18 cellular contexts compared by ENCODE assay signal in genomic region chr13:52412128-52412527, GRCh38. TPM values are rescaled to one million over a fixed set of nuclear protein-coding genes. Genes with fewer than 3 reads are reported as not detected.
DNase-seq lines count a peak whose midpoint lies in the region; ATAC-seq and TF ChIP-seq lines count a peak whose summit lies in the region.
"Had no signal": no experiment of that assay in that cellular context is flagged by ENCODE, and none has a peak within 500 bp of the region (broad histone marks: within the 10 kb centered on the region; RNA-seq: fewer than 3 reads in every experiment).

No MANE protein-coding gene starts in this region.

- H3K9me3 Mint-ChIP-seq in activated B cell treated with CpG ODN at 0.5 μM for 24 hours: no peaks in the 10 kb centered on the region
- H3K9me3 Mint-ChIP-seq: activated naive CD8-positive, alpha-beta T cell treated with anti-CD3 and anti-CD28 coated beads, Interleukin-2, amount 50 U/mL, for 24 hours; naive thymus-derived CD8-positive, alpha-beta T cell had no signal

- intact Hi-C loops in activated B cell treated with CpG ODN at 0.5 μM for 24 hours (cut with micrococcal nuclease): no loop called here
- intact Hi-C loops in body of pancreas (cut with DNase I): no loop called here

- no peak for TF ChIP-seq POLR2A in body of pancreas (IDR thresholded peaks at IDR 0.05)

- H3K36me3 Mint-ChIP-seq in activated B cell treated with CpG ODN at 0.5 μM for 24 hours (ENCODE audit: low read depth): peaks cover 50% of the 10 kb centered on the region

- H3K27ac Mint-ChIP-seq in activated B cell treated with CpG ODN at 0.5 μM for 24 hours: peak overlapping the region; percentile 24
- H3K27ac Mint-ChIP-seq: activated CD4-positive, alpha-beta T cell treated with anti-CD3 and anti-CD28 coated beads for 36 hours; activated naive CD8-positive, alpha-beta T cell treated with anti-CD3 and anti-CD28 coated beads, Interleukin-2, amount 50 U/mL, for 24 hours had no signal

- peaks cover 37% of the 10 kb centered on the region for H3K4me1 ChIP-seq in GM23248 (ENCODE audit: insufficient read depth)
- H3K4me1 ChIP-seq in hepatocyte (ENCODE audit: insufficient read depth): no peaks in the 10 kb centered on the region
- H3K4me1 ChIP-seq in smooth muscle cell (ENCODE audit: low read depth): no peaks in the 10 kb centered on the region
- no peaks in the 10 kb centered on the region for H3K4me1 ChIP-seq in body of pancreas

- TF ChIP-seq CTCF in activated B cell treated with CpG ODN at 0.5 μM for 24 hours (IDR thresholded peaks at IDR 0.05): no peak
- TF ChIP-seq CTCF in hepatocyte (IDR thresholded peaks at IDR 0.05; ENCODE audit: poor library complexity): no peak
- TF ChIP-seq CTCF in smooth muscle cell (IDR thresholded peaks at IDR 0.05; ENCODE audit: borderline replicate concordance, insufficient read depth, poor library complexity, severe bottlenecking): no peak
- no peak for TF ChIP-seq CTCF in body of pancreas (IDR thresholded peaks at IDR 0.05)

- WGBS in GM23248 (ENCODE audit: low coverage in 1 of 2, low lambda C conversion rate in 2 of 2, missing lambda C conversion rate in 2 of 2), 2 experiments: 88 to 100% methylated on average over 1 of the region's 1 CpG
- WGBS in hepatocyte (ENCODE audit: low lambda C conversion rate, missing lambda C conversion rate): 92% methylated on average over 1 of the region's 1 CpG
- 95% methylated on average over 1 of the region's 1 CpG for WGBS in smooth muscle cell (ENCODE audit: low lambda C conversion rate)
- WGBS in body of pancreas, 2 donors: 90 to 95% methylated on average over 1 of the region's 1 CpG

- H3K9me3 ChIP-seq in GM23248 (ENCODE audit: low read depth) (no peaks in the 10 kb centered on the region), hepatocyte (ENCODE audit: low read depth) (no peaks in the 10 kb centered on the region), smooth muscle cell (replicated peaks; ENCODE audit: low read depth) (no peaks in the 10 kb centered on the region), body of pancreas (peaks cover 0 to 3% (median 0%) of the 10 kb centered on the region in 3 donors)
- H3K9me3 ChIP-seq: SJCRH30, suprapubic skin had no signal

- CTCF ChIA-PET in activated B cell treated with CpG ODN at 0.5 μM for 24 hours (lab: Charles Lee): no interaction called here

- no peak overlapping the region for H3K4me3 Mint-ChIP-seq in activated B cell treated with CpG ODN at 0.5 μM for 24 hours
- H3K4me3 Mint-ChIP-seq: activated CD4-positive, alpha-beta T cell treated with anti-CD3 and anti-CD28 coated beads for 36 hours; activated naive CD8-positive, alpha-beta T cell treated with anti-CD3 and anti-CD28 coated beads, Interleukin-2, amount 50 U/mL, for 24 hours; naive thymus-derived CD8-positive, alpha-beta T cell had no signal

- H3K4me1 Mint-ChIP-seq in activated B cell treated with CpG ODN at 0.5 μM for 24 hours: peaks cover 2% of the 10 kb centered on the region
- H3K4me1 Mint-ChIP-seq: activated CD4-positive, alpha-beta T cell treated with anti-CD3 and anti-CD28 coated beads for 36 hours; activated naive CD8-positive, alpha-beta T cell treated with anti-CD3 and anti-CD28 coated beads, Interleukin-2, amount 50 U/mL, for 24 hours had no signal

- H3F3A ChIP-seq in GM23248 (ENCODE audit: insufficient read depth): peaks cover 58% of the 10 kb centered on the region
- no peaks in the 10 kb centered on the region for H3F3A ChIP-seq in smooth muscle cell (ENCODE audit: low read depth)

- H2AFZ ChIP-seq in GM23248: no peak overlapping the region
- no peak overlapping the region for H2AFZ ChIP-seq in hepatocyte
- no peak overlapping the region for H2AFZ ChIP-seq in smooth muscle cell (ENCODE audit: low read depth)

- H3K27me3 ChIP-seq in GM23248 (replicated peaks; ENCODE audit: insufficient read depth) (no peaks in the 10 kb centered on the region), hepatocyte (no peaks in the 10 kb centered on the region), smooth muscle cell (ENCODE audit: low read depth) (peaks cover 1% of the 10 kb centered on the region), body of pancreas (no peaks in the 10 kb centered on the region)
- H3K27me3 ChIP-seq: SJCRH30, suprapubic skin had no signal

- no peak overlapping the region for H3K9ac ChIP-seq in GM23248
- no peak overlapping the region for H3K9ac ChIP-seq in smooth muscle cell (ENCODE audit: low read depth)

- H3K4me3 ChIP-seq in GM23248: no peak overlapping the region
- H3K4me3 ChIP-seq in hepatocyte: no peak overlapping the region
- no peak overlapping the region for H3K4me3 ChIP-seq in smooth muscle cell
- H3K4me3 ChIP-seq in body of pancreas: no peak overlapping the region
- H3K4me3 ChIP-seq: coronary artery, SJCRH30, suprapubic skin had no signal

- DNase-seq in GM23248: no peak
- no peak for DNase-seq in activated B cell treated with CpG ODN at 0.5 μM for 24 hours
- no peak for DNase-seq in hepatocyte (ENCODE audit: low spot score)
- DNase-seq in smooth muscle cell (lab: John Stamatoyannopoulos, UW; ENCODE audit: unreplicated experiment): no peak
- DNase-seq in body of pancreas: no peak
- DNase-seq in NCI-H226: no peak
- DNase-seq: activated CD4-positive, alpha-beta T cell treated with anti-CD3 and anti-CD28 coated beads for 36 hours; activated naive CD8-positive, alpha-beta T cell treated with anti-CD3 and anti-CD28 coated beads, Interleukin-2, amount 50 U/mL, for 24 hours; left colon; naive thymus-derived CD8-positive, alpha-beta T cell; NCI-H1092; NCI-H510A; posterior cingulate gyrus; SJCRH30; T-helper 1 cell had no signal

- in situ Hi-C loops in GM23248 (cut with MboI): no loop called here

- H4K20me1 ChIP-seq in GM23248 (ENCODE audit: insufficient read depth) (no peaks in the 10 kb centered on the region), hepatocyte (ENCODE audit: insufficient read depth, poor library complexity, severe bottlenecking) (no peaks in the 10 kb centered on the region), smooth muscle cell (ENCODE audit: low read depth) (no peaks in the 10 kb centered on the region)

- H3K36me3 ChIP-seq in GM23248 (ENCODE audit: low read depth) (peaks cover 38% of the 10 kb centered on the region), hepatocyte (replicated peaks; ENCODE audit: insufficient read depth, low read depth) (no peaks in the 10 kb centered on the region), smooth muscle cell (ENCODE audit: low read depth) (peaks cover 4% of the 10 kb centered on the region), body of pancreas (replicated peaks in 1 of 2; ENCODE audit: insufficient read depth in 1 of 2, low read depth in 2 of 2) (peaks cover 0 to 16% of the 10 kb centered on the region in 2 donors)

- H3K27ac ChIP-seq in GM23248: peak overlapping the region; percentile 61
- peak overlapping the region; percentile 65 for H3K27ac ChIP-seq in hepatocyte
- H3K27ac ChIP-seq in smooth muscle cell (ENCODE audit: low read depth): peak overlapping the region; percentile 52
- no peak overlapping the region for H3K27ac ChIP-seq in body of pancreas
- H3K27ac ChIP-seq: coronary artery, SJCRH30, suprapubic skin had no signal

- peak overlapping the region; percentile 20 for H3K4me2 ChIP-seq in GM23248 (ENCODE audit: unreplicated experiment)
- peak overlapping the region; percentile 17 for H3K4me2 ChIP-seq in hepatocyte
- H3K4me2 ChIP-seq in smooth muscle cell: no peak overlapping the region

- H3K79me2 ChIP-seq in GM23248 (ENCODE audit: insufficient read depth) (peaks cover 18% of the 10 kb centered on the region; the same call in 1 of the 2 replicates), hepatocyte (no peaks in the 10 kb centered on the region), smooth muscle cell (ENCODE audit: low read depth) (no peaks in the 10 kb centered on the region)

- H3K9me2 ChIP-seq in GM23248 (ENCODE audit: insufficient read depth) (no peaks in the 10 kb centered on the region), hepatocyte (replicated peaks; ENCODE audit: insufficient read depth) (no peaks in the 10 kb centered on the region)

- ATAC-seq in activated B cell treated with CpG ODN at 0.5 μM for 24 hours (ENCODE audit: low read depth) (no peak), GM18519 (IDR thresholded peaks at IDR 0.05; ENCODE audit: low FRiP score, unreplicated experiment) (no peak), body of pancreas (no peak)
- ATAC-seq: left colon; naive thymus-derived CD8-positive, alpha-beta T cell had no signal

- H3K27me3 Mint-ChIP-seq in activated B cell treated with CpG ODN at 0.5 μM for 24 hours: no peaks in the 10 kb centered on the region
- H3K27me3 Mint-ChIP-seq: activated CD4-positive, alpha-beta T cell treated with anti-CD3 and anti-CD28 coated beads for 36 hours; activated naive CD8-positive, alpha-beta T cell treated with anti-CD3 and anti-CD28 coated beads, Interleukin-2, amount 50 U/mL, for 24 hours; naive thymus-derived CD8-positive, alpha-beta T cell had no signal

- POLR2A ChIA-PET in activated B cell treated with CpG ODN at 0.5 μM for 24 hours (lab: Charles Lee): no interaction called here

RNA-seq across cellular contexts. Expression of gene THSD1, which starts 6.2 kb away (rescaled TPM):
- 11.4 and 11.6 TPM in 2 replicates for total RNA-seq in GM23248 (2014; rRNA removed; shearing (Covaris generic))
- polyA plus RNA-seq in GM23248 (2016; fragmentation: Nextera tagmentation; extraction: Ambion mirVana) (11.5 and 12.0 TPM in 2 replicates), hepatocyte (0.34 and 1.4 TPM in 2 replicates), smooth muscle cell (0.08 and 1.1 TPM in 2 replicates)
- total RNA-seq in activated B cell treated with CpG ODN at 0.5 μM for 24 hours (0.31 and 0.46 TPM in 2 replicates), hepatocyte (1.00 and 1.4 TPM in 2 replicates), smooth muscle cell (0.54 and 0.67 TPM in 2 replicates), body of pancreas (1 to 10 TPM; 1.3 TPM)

RNA-seq across cellular contexts. Expression of gene VPS36, which starts 38.3 kb away (rescaled TPM):
- total RNA-seq in GM23248 (2014; rRNA removed; shearing (Covaris generic)): 34.7 and 55.1 TPM in 2 replicates
- polyA plus RNA-seq in GM23248 (2016; fragmentation: Nextera tagmentation; extraction: Ambion mirVana) (34.6 and 42.6 TPM in 2 replicates), hepatocyte (23.5 and 32.3 TPM in 2 replicates), smooth muscle cell (18.2 and 19.0 TPM in 2 replicates)
- total RNA-seq in activated B cell treated with CpG ODN at 0.5 μM for 24 hours (51.8 and 60.6 TPM in 2 replicates), hepatocyte (42.0 and 49.0 TPM in 2 replicates), smooth muscle cell (31.7 and 45.9 TPM in 2 replicates), body of pancreas (10 to 100 TPM; 35.3 to 44.6 TPM)

RNA-seq across cellular contexts. Expression of gene CKAP2, which starts 43.1 kb away (rescaled TPM):
- 24.2 and 25.2 TPM in 2 replicates for total RNA-seq in GM23248 (2014; rRNA removed; shearing (Covaris generic))
- polyA plus RNA-seq in GM23248 (2016; fragmentation: Nextera tagmentation; extraction: Ambion mirVana) (34.4 and 37.6 TPM in 2 replicates), hepatocyte (15.3 and 17.2 TPM in 2 replicates), smooth muscle cell (11.8 and 14.4 TPM in 2 replicates)
- total RNA-seq in activated B cell treated with CpG ODN at 0.5 μM for 24 hours (11.8 and 13.8 TPM in 2 replicates), hepatocyte (20.7 and 21.4 TPM in 2 replicates), smooth muscle cell (19.6 and 24.9 TPM in 2 replicates), body of pancreas (1 to 10 TPM; 5.2 to 5.9 TPM)

Comparison
In these comparisons a context has a peak if more than half of its experiments do, and no peak if none do; other contexts are left out.
1. H3K27ac ChIP-seq: peak in GM23248 (single experiment), hepatocyte (single experiment) and smooth muscle cell (single experiment); none in body of pancreas (0 of 4).